Comparison of ENCODE assay signal across 18 cellular contexts in genomic region chr10:33676606-33677005, GRCh38.
"Had no signal": no experiment of that assay in that cellular context is flagged by ENCODE, and none has a peak within 500 bp of the region (broad histone marks: within the 10 kb centered on the region; RNA-seq: fewer than 3 reads in every experiment).

No MANE protein-coding gene starts in this region.

- DNase-seq: effector memory CD8-positive, alpha-beta T cell; esophagus squamous epithelium; foreskin fibroblast; hippocampal formation; mesenchymal stem cell; midbrain; occipital lobe; pancreas; stimulated activated CD4-positive, alpha-beta T cell treated with anti-CD3 and anti-CD28 coated beads, Interleukin-15, amount 100 ng/mL, for 24 hours; stimulated activated CD4-positive, alpha-beta T cell treated with anti-CD3 and anti-CD28 coated beads, Interleukin-1b, Interleukin-23, amount 100 ng/mL, for 48 hours; stimulated activated CD4-positive, alpha-beta T cell treated with anti-CD3 and anti-CD28 coated beads, Interleukin-4, amount 100 ng/mL, for 24 hours; stimulated activated naive CD8-positive, alpha-beta T cell treated with anti-CD3 and anti-CD28 coated beads, Interleukin-15, amount 100 ng/mL, for 72 hours; testis; upper lobe of right lung had no signal

- H3K27ac ChIP-seq: pancreas, prostate gland, testis, tibial nerve, upper lobe of right lung had no signal

- H3K4me3 ChIP-seq: esophagus squamous epithelium, lung, pancreas, prostate gland, testis, tibial nerve, upper lobe of right lung had no signal

- FAIRE-seq: pancreas had no signal

- H3K36me3 ChIP-seq: esophagus squamous epithelium, pancreas, prostate gland, tibial nerve, upper lobe of right lung had no signal

- H3K9me3 ChIP-seq: esophagus squamous epithelium, pancreas, prostate gland, testis, tibial nerve, upper lobe of right lung had no signal

- ATAC-seq: effector memory CD8-positive, alpha-beta T cell; pancreas; stimulated activated memory B cell treated with anti-CD40 and anti-IgM and Interleukin-4, amounts not matched to agents 10 μg/mL and 1 μg/mL and 100 μg/mL, for 72 hours; stimulated activated naive CD8-positive, alpha-beta T cell treated with anti-CD3 and anti-CD28 coated beads, Interleukin-15, amount 100 ng/mL, for 72 hours; upper lobe of right lung had no signal

- H3K4me1 ChIP-seq: pancreas, prostate gland, testis, upper lobe of right lung had no signal

- H3K27me3 ChIP-seq: esophagus squamous epithelium, pancreas, testis, tibial nerve, upper lobe of right lung had no signal
